ENCODE assay signal across 3 cellular contexts in the genomic region with DNA sequence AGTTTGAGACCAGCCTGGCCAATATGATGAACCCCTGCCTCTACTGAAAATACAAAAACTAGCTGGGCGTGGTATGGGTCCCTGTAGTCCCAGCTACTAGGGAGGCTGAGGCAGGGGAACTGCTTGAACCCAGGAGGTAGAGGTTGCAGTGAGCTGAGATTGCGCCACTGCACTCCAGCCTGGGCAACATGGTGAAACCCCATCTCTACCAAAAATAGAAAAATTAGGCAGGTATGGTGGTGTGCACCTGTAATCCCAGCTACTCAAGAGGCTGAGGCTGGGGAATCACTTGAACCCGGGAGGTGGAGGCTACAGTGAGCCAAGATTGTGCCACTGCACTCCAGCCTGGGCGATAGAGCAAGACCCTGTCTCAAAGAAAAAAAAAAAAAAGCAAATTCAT. TPM values are rescaled to one million over a fixed set of nuclear protein-coding genes. Genes with fewer than 3 reads are reported as not detected.
"Had no signal": no experiment of that assay in that cellular context is flagged by ENCODE, and none has a peak within 500 bp of the region (broad histone marks: within the 10 kb centered on the region; RNA-seq: fewer than 3 reads in every experiment).

No MANE protein-coding gene starts in this region.

RNA-seq across cellular contexts. Expression of gene NKAIN1, which starts 48.1 kb away (rescaled TPM):
- total RNA-seq: HT-29 had no signal
- polyA plus RNA-seq: GM23248, IgD-negative memory B cell had no signal
